In genomic region chr6:2763876-2764540, GRCh38 we compare ENCODE assay signal across 8 cellular contexts. TPM values are rescaled to one million over a fixed set of nuclear protein-coding genes. Genes with fewer than 3 reads are reported as not detected.
DNase-seq lines count a peak whose midpoint lies in the region; ATAC-seq, FAIRE-seq and TF ChIP-seq lines count a peak whose summit lies in the region.

No MANE protein-coding gene starts in this region.

- H3K27me3 ChIP-seq in NT2/D1 (ENCODE audit: insufficient read depth, insufficient read length) (no peaks in the 10 kb centered on the region), H1 (replicated peaks in 1 of 4; ENCODE audit: control insufficient read depth in 3 of 4, extremely low read depth in 1 of 4, insufficient read depth in 3 of 4, low read length in 3 of 4) (no peaks in the 10 kb centered on the region), neuronal stem cell (ENCODE audit: control insufficient read depth in 3 of 3, insufficient read depth in 3 of 3, low read depth in 1 of 3, low read length in 3 of 3) (no peaks in the 10 kb centered on the region)

- H4K8ac ChIP-seq in H1 (ENCODE audit: extremely low read depth, insufficient read depth, low read length) = no peak overlapping the region
- H4K8ac ChIP-seq in neuronal stem cell (ENCODE audit: low read depth, low read length) = no peak overlapping the region

- H3K4me3 ChIP-seq in NT2/D1 (ENCODE audit: insufficient read length, low read depth) (peak overlapping the region; percentile 61), H1 (ENCODE audit: extremely low read depth in 1 of 4, insufficient read depth in 2 of 4, low read depth in 3 of 4, low read length in 4 of 4) (peak overlapping the region in 3 of 4 experiments; percentile 46 to 81 (median 62); a peak in 5 of 8 replicates), neuronal stem cell (ENCODE audit: low read length in 2 of 2) (peak overlapping the region in 1 of 2 donors; percentile 54)

- H3K79me1 ChIP-seq in H1 (ENCODE audit: low read depth, low read length) (peaks cover 13% of the 10 kb centered on the region), neuronal stem cell (ENCODE audit: low read depth, low read length) (peaks cover 13% of the 10 kb centered on the region)

- no peaks in the 10 kb centered on the region for H3K9me3 Mint-ChIP-seq in Calu3 (ENCODE audit: low read depth, unreplicated experiment)

- no peak overlapping the region for H3K56ac ChIP-seq in H1 (replicated peaks; ENCODE audit: insufficient read length, low read depth, low read length)

- H3K36me3 Mint-ChIP-seq in Calu3 (ENCODE audit: insufficient read depth, unreplicated experiment) = peaks cover 54% of the 10 kb centered on the region

- H2BK5ac ChIP-seq in H1 (ENCODE audit: low read depth, low read length) (no peak overlapping the region), neuronal stem cell (ENCODE audit: low read length) (no peak overlapping the region)

- no peaks in the 10 kb centered on the region for H3K27me3 Mint-ChIP-seq in Calu3 (ENCODE audit: unreplicated experiment)

- H3K36me3 ChIP-seq in NT2/D1 (ENCODE audit: insufficient read depth, insufficient read length, low read length) = peaks cover 10% of the 10 kb centered on the region
- H3K36me3 ChIP-seq in H1 (ENCODE audit: control insufficient read depth in 2 of 4, insufficient read depth in 4 of 4, low read length in 3 of 4) = no peaks in the 10 kb centered on the region
- peaks cover 0 to 15% of the 10 kb centered on the region in 2 donors for H3K36me3 ChIP-seq in neuronal stem cell (replicated peaks in 1 of 2; ENCODE audit: control insufficient read depth in 2 of 2, insufficient read depth in 2 of 2, low read length in 2 of 2)

- H4K91ac ChIP-seq in H1 (replicated peaks; ENCODE audit: insufficient read length, low read length) (no peak overlapping the region), neuronal stem cell (ENCODE audit: low read depth, low read length, poor library complexity) (no peak overlapping the region)

- intact Hi-C loops in Calu3 (cut with micrococcal nuclease; ENCODE audit: unreplicated experiment) = no loop called here

- H4K20me1 ChIP-seq in H1 (replicated peaks in 1 of 2; ENCODE audit: control insufficient read depth in 1 of 2, insufficient read depth in 2 of 2, low read length in 2 of 2) = peaks cover 14 to 17% of the 10 kb centered on the region in 2 experiments

- POLR2A ChIA-PET in H1 (lab: Charles Lee; ENCODE audit: partially characterized antibody) = interaction anchor here (0.8 to 5.6 kb wide), 6 partner anchors 8 to 235 kb away, joined by 3 to 21 read pairs (median 3); partner anchors contain the start of gene NQO2

- H3K4me1 ChIP-seq in NT2/D1 (ENCODE audit: insufficient read depth, insufficient read length) = no peaks in the 10 kb centered on the region
- peaks cover 0 to 6% (median 5%) of the 10 kb centered on the region in 4 experiments; a peak in 4 of 7 replicates for H3K4me1 ChIP-seq in H1 (replicated peaks in 1 of 4; ENCODE audit: control insufficient read depth in 3 of 4, insufficient read depth in 4 of 4, low read length in 3 of 4)
- H3K4me1 ChIP-seq in neuronal stem cell (ENCODE audit: control insufficient read depth in 2 of 2, insufficient read depth in 1 of 2, low read depth in 1 of 2, low read length in 2 of 2) = peaks cover 8 to 17% of the 10 kb centered on the region in 2 donors

- H2BK12ac ChIP-seq in H1 (ENCODE audit: low read depth, low read length) (no peak overlapping the region), neuronal stem cell (ENCODE audit: low read length) (no peak overlapping the region)

- H3K9ac ChIP-seq in NT2/D1 (ENCODE audit: insufficient read length, low read depth) = peak overlapping the region; percentile 57
- H3K9ac ChIP-seq in H1 (replicated peaks in 1 of 4; ENCODE audit: extremely low read depth in 1 of 4, low read depth in 3 of 4, low read length in 3 of 4) = no peak overlapping the region
- H3K9ac ChIP-seq in neuronal stem cell (ENCODE audit: low read depth, low read length, poor library complexity) = no peak overlapping the region

- no peak overlapping the region for H2BK20ac ChIP-seq in H1 (ENCODE audit: low read length)

- no peak overlapping the region for H4K5ac ChIP-seq in H1 (ENCODE audit: insufficient read length, low read depth, low read length)

- no peak overlapping the region for H3K4ac ChIP-seq in H1 (replicated peaks; ENCODE audit: insufficient read length, low read depth, low read length)
- H3K4ac ChIP-seq in neuronal stem cell (ENCODE audit: low read length) = no peak overlapping the region

- H3K79me2 ChIP-seq in H1 (ENCODE audit: control insufficient read depth in 1 of 2, insufficient read depth in 2 of 2, low read length in 2 of 2) = peaks cover 16 to 29% of the 10 kb centered on the region in 2 experiments

- peaks cover 11% of the 10 kb centered on the region for H3K23me2 ChIP-seq in H1 (ENCODE audit: low read depth, low read length)

- no peak overlapping the region for H3K18ac ChIP-seq in H1 (ENCODE audit: extremely low read depth, low read length)
- H3K18ac ChIP-seq in neuronal stem cell (ENCODE audit: low read length) = no peak overlapping the region

- TF ChIP-seq RAD21 in H1 (IDR thresholded peaks at IDR 0.05 in 1 of 2, conservative IDR thresholded peaks at IDR 0.05 in 1 of 2; ENCODE audit: low read depth in 2 of 2, low read length in 2 of 2) = no peak

- H3K4me1 Mint-ChIP-seq in Calu3 (ENCODE audit: low read depth, unreplicated experiment) = peaks cover 9% of the 10 kb centered on the region

- FAIRE-seq in H1 (lab: Jason Lieb, UNC) = no peak

- ATAC-seq in GM18870 (IDR thresholded peaks at IDR 0.05; ENCODE audit: unreplicated experiment) = no peak

- WGBS in H1 (ENCODE audit: extremely low coverage in 1 of 2, insufficient coverage in 1 of 2, insufficient read length in 1 of 2, insufficient replicate concordance in 2 of 2, low coverage in 1 of 2, low lambda C conversion rate in 2 of 2, missing lambda C conversion rate in 1 of 2), 2 experiments = 84% methylated on average over 27 of the region's 27 CpGs; no CpG with 5 or more reads in 1 of the 2 experiments
- no CpG with 5 or more reads among the region's 27 CpGs for WGBS in neuronal stem cell (ENCODE audit: extremely low coverage in 2 of 2, insufficient read length in 2 of 2, insufficient replicate concordance in 1 of 2), 2 donors

- H3K23ac ChIP-seq in H1 (ENCODE audit: insufficient read length) (no peak overlapping the region), neuronal stem cell (ENCODE audit: low read depth, low read length, poor library complexity) (no peak overlapping the region)

- DNase-seq in Calu3 (peak; percentile 13), NT2/D1 (ENCODE audit: low read depth, low spot score) (no peak), H1 (ENCODE audit: low read depth in 1 of 2, low spot score in 2 of 2) (no peak), neuronal stem cell (ENCODE audit: low spot score) (no peak), GM13976 (ENCODE audit: low spot score) (no peak), HuH-7 (ENCODE audit: low spot score) (no peak), ureter (ENCODE audit: low spot score) (no peak)

- TF ChIP-seq EP300 in H1 (IDR thresholded peaks at IDR 0.05; ENCODE audit: borderline replicate concordance in 1 of 2, low read depth in 2 of 2, low read length in 2 of 2) = no peak

- in situ Hi-C loops in GM13976 (cut with MboI; ENCODE audit: low sequenced_read_pairs, unreplicated experiment) = no loop called here

- peak overlapping the region; percentile 74 for H3K4me3 Mint-ChIP-seq in Calu3 (ENCODE audit: low read depth, unreplicated experiment)

- no peak overlapping the region for H2BK15ac ChIP-seq in H1 (ENCODE audit: low read length)
- no peak overlapping the region for H2BK15ac ChIP-seq in neuronal stem cell (ENCODE audit: low read length)

- H3K27ac Mint-ChIP-seq in Calu3 (ENCODE audit: unreplicated experiment) = peak overlapping the region; percentile 74

- no TSS peak for BruUV-seq in Calu3 (replicated peaks; lab: Mats Ljungman, UMichigan)

- no peak overlapping the region for H2AK5ac ChIP-seq in H1 (ENCODE audit: low read depth, low read length)
- H2AK5ac ChIP-seq in neuronal stem cell (ENCODE audit: low read depth, low read length) = peak overlapping the region; percentile 95

- TF ChIP-seq CTCF in Calu3 (IDR thresholded peaks at IDR 0.05; ENCODE audit: unreplicated experiment) (no peak), H1 (IDR thresholded peaks at IDR 0.05; ENCODE audit: control extremely low read depth in 1 of 3, insufficient read depth in 1 of 3, low read depth in 1 of 3, low read length in 3 of 3) (no peak), GM13976 (IDR thresholded peaks at IDR 0.05; ENCODE audit: borderline replicate concordance, control extremely low read depth, extremely low read depth, insufficient read depth, missing control alignments) (no peak)

- H3K4me2 ChIP-seq in H1 (ENCODE audit: insufficient read depth in 1 of 2, low read depth in 2 of 2, low read length in 2 of 2) (peak overlapping the region; percentile 68 to 77), neuronal stem cell (ENCODE audit: insufficient read depth, low read length, poor library complexity, severe bottlenecking) (peak overlapping the region; percentile 68)

- H2BK120ac ChIP-seq in H1 (replicated peaks; ENCODE audit: low read depth, low read length) (no peak overlapping the region), neuronal stem cell (ENCODE audit: low read depth, low read length) (no peak overlapping the region)

- H3K27ac ChIP-seq in H1 (ENCODE audit: low read depth, low read length) = no peak overlapping the region
- no peak overlapping the region for H3K27ac ChIP-seq in neuronal stem cell (replicated peaks; ENCODE audit: low read length)

- no peak overlapping the region for H2AFZ ChIP-seq in H1 (ENCODE audit: low read length)
- peak overlapping the region; percentile 77 for H2AFZ ChIP-seq in neuronal stem cell (ENCODE audit: low read length)

- TF ChIP-seq POLR2A in H1 (IDR thresholded peaks at IDR 0.05; ENCODE audit: control extremely low read depth in 1 of 2, low read depth in 2 of 2, low read length in 2 of 2) = no peak

- H3K9me3 ChIP-seq in NT2/D1 (ENCODE audit: insufficient read depth, low read length) (peaks cover 12% of the 10 kb centered on the region; the same call in 1 of the 2 replicates), H1 (ENCODE audit: insufficient read depth in 2 of 2, low read depth in 1 of 2, low read length in 1 of 2) (no peaks in the 10 kb centered on the region), neuronal stem cell (replicated peaks in 1 of 2; ENCODE audit: control insufficient read depth in 2 of 2, insufficient read depth in 1 of 2, low read depth in 1 of 2, low read length in 2 of 2) (peaks cover 0 to 3% of the 10 kb centered on the region in 2 donors)

- CTCF ChIA-PET in Calu3 (lab: Charles Lee) = interaction anchor here (1.0 to 1.3 kb wide), 4 partner anchors 11 to 188 kb away, joined by 3 to 6 read pairs (median 4); partner anchors contain the start of gene MYLK4
- CTCF ChIA-PET in H1 (lab: Charles Lee; ENCODE audit: partially characterized antibody) = interaction anchor here (0.6 to 9.0 kb wide), 6 partner anchors 10 to 880 kb away, joined by 3 to 163 read pairs (median 12); partner anchors contain the start of genes MYLK4 and SERPINB1

- H3K14ac ChIP-seq in H1 (ENCODE audit: insufficient read length) (no peak overlapping the region), neuronal stem cell (ENCODE audit: low read length) (no peak overlapping the region)

RNA-seq across cellular contexts. Expression of gene WRNIP1, which starts 1.2 kb away (rescaled TPM):
- 36.9 and 41.4 TPM in 2 replicates for total RNA-seq in Calu3 (2022)
- 39.2 TPM in 2 replicates for total RNA-seq in H1 (2021; fragmentation: NEBNext Ultra II Directional; extraction: Animal tissue kit (Norgen Biotek cat#: 25700))
- 38.2 and 42.2 TPM in 2 replicates for polyA plus RNA-seq in H1 (2011; rRNA removed)
- polyA plus RNA-seq in H1 (2011; cell fraction: cytosol; rRNA removed) = 47.3 TPM
- 39.8 TPM for polyA plus RNA-seq in H1 (2011; cell fraction: nucleus; rRNA removed)
- polyA plus RNA-seq in H1 (2012, experiment 1 of 2) = 31.7 to 35.4 TPM (median 33.2 TPM) in 4 replicates
- 31.8 TPM for polyA plus RNA-seq in H1 (2012, experiment 2 of 2)
- 22.5 TPM for polyA plus RNA-seq in H1 (2013, experiment 1 of 2)
- 22.7 TPM for polyA plus RNA-seq in H1 (2013, experiment 2 of 2)
- 21.8 and 30.5 TPM in 2 replicates for polyA minus RNA-seq in H1 (2011; rRNA and poly(A)+ RNA removed)
- polyA minus RNA-seq in H1 (2011; cell fraction: cytosol; rRNA and poly(A)+ RNA removed) = 16.9 TPM
- polyA minus RNA-seq in H1 (2011; cell fraction: nucleus; rRNA and poly(A)+ RNA removed) = 23.3 TPM
- polyA plus RNA-seq in neuronal stem cell (2013, experiment 1 of 2) = 24.6 TPM
- 24.2 TPM for polyA plus RNA-seq in neuronal stem cell (2013, experiment 2 of 2)
- 33.5 TPM for total RNA-seq in ureter

RNA-seq across cellular contexts. Expression of gene MYLK4, which starts 13.3 kb away (rescaled TPM):
- total RNA-seq in Calu3 (2022) (0.73 TPM in 2 replicates), ureter (1.3 TPM)
- total RNA-seq in H1 (2021; fragmentation: NEBNext Ultra II Directional; extraction: Animal tissue kit (Norgen Biotek cat#: 25700)) = 0.13 and 0.17 TPM in 2 replicates
- polyA plus RNA-seq in H1 (2011; rRNA removed) = 0.11 TPM in 2 replicates
- polyA plus RNA-seq in H1 (2011; cell fraction: cytosol; rRNA removed) = 0.13 TPM
- polyA plus RNA-seq in H1 (2011; cell fraction: nucleus; rRNA removed) = 0.11 TPM
- 0.09 to 0.17 TPM (median 0.11 TPM) in 4 replicates for polyA plus RNA-seq in H1 (2012, experiment 1 of 2)
- polyA plus RNA-seq in H1 (2012, experiment 2 of 2) = not detected
- 0.14 TPM for polyA plus RNA-seq in H1 (2013, experiment 1 of 2)
- polyA plus RNA-seq in H1 (2013, experiment 2 of 2) = 0.11 TPM
- 0.06 and 0.20 TPM in 2 replicates for polyA minus RNA-seq in H1 (2011; rRNA and poly(A)+ RNA removed)
- polyA minus RNA-seq in H1 (2011; cell fraction: cytosol; rRNA and poly(A)+ RNA removed) = not detected
- 0.10 TPM for polyA minus RNA-seq in H1 (2011; cell fraction: nucleus; rRNA and poly(A)+ RNA removed)
- 0.07 TPM for polyA plus RNA-seq in neuronal stem cell (2013, experiment 1 of 2)
- 0.08 TPM for polyA plus RNA-seq in neuronal stem cell (2013, experiment 2 of 2)
